Comparison of ENCODE assay signal across 8 cellular contexts in the genomic region with DNA sequence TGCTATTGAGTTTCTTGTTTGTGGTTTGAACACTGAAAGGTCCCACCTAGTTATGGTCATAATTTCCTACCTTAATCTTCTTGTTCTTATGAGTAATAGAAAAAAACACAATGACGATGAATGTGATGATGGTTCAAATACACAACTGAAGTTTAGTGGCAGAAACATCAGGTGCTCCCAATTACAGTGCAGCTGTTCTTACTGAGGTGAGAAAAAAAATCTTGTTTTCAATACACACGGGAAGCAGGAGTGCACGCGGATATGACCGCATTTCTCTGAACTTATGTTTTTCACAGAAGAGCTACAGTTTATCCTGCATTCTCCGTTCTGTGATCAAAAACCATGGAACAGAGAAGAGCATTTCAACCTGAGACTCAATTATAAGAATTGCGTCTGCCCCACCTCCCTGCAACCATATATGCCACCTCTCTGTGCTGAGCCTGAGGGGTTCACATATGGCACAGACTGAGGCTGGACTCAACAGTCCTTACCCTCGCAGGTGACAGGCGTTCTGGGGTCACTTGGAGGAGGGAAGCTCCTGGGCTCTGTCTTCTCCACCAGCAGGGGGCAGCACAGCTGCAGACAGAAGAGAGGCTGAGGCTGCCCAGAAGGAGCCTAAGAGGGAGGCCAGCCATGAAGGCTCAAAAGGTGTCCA.
DNase-seq lines count a peak whose midpoint lies in the region; ATAC-seq and TF ChIP-seq lines count a peak whose summit lies in the region.

No MANE protein-coding gene starts in this region.

- in situ Hi-C loops in IMR-90 (cut with MboI; ENCODE audit: low sequenced_read_pairs): no loop called here

- CTCF ChIA-PET in Calu3 (lab: Charles Lee): interaction anchor here (0.6 to 2.6 kb wide), 8 partner anchors 16 to 169 kb away, joined by 3 to 29 read pairs (median 4); no protein-coding TSS in a partner anchor
- CTCF ChIA-PET in IMR-90 (lab: Yijun Ruan, JAX): interaction anchor here (0.6 to 1.9 kb wide), 6 partner anchors 8 to 168 kb away, joined by 3 to 4 read pairs (median 3); no protein-coding TSS in a partner anchor

- H3K9me3 Mint-ChIP-seq in Calu3 (ENCODE audit: low read depth, unreplicated experiment): no peaks in the 10 kb centered on the region

- ATAC-seq in IMR-90 (ENCODE audit: low read depth) (peak; percentile 67), GM18511 (IDR thresholded peaks at IDR 0.05; ENCODE audit: unreplicated experiment) (no peak), GM19328 (IDR thresholded peaks at IDR 0.05; ENCODE audit: unreplicated experiment) (no peak)

- no peaks in the 10 kb centered on the region for H3K9me3 ChIP-seq in IMR-90 (ENCODE audit: control insufficient read depth, insufficient read depth, low read length)
- H3K9me3 ChIP-seq in ascending aorta: no peaks in the 10 kb centered on the region

- no peaks in the 10 kb centered on the region for H3K36me3 Mint-ChIP-seq in Calu3 (ENCODE audit: insufficient read depth, unreplicated experiment)

- no peak for TF ChIP-seq POLR2A in IMR-90 (IDR thresholded peaks at IDR 0.05; ENCODE audit: low read depth, low read length)

- H3K56ac ChIP-seq in IMR-90 (ENCODE audit: extremely low read depth, insufficient read depth, low read length): no peak overlapping the region

- H4K20me1 ChIP-seq in IMR-90 (ENCODE audit: insufficient read depth, low read length): no peaks in the 10 kb centered on the region

- no peak overlapping the region for H4K5ac ChIP-seq in IMR-90 (ENCODE audit: low read depth, low read length)

- peak; percentile 78 for DNase-seq in Calu3
- peak; percentile 28 for DNase-seq in IMR-90
- DNase-seq in T-helper 1 cell: peak; percentile 27 to 63 (median 51)
- no peak for DNase-seq in ascending aorta (ENCODE audit: low spot score in 2 of 2)
- peak; percentile 49 for DNase-seq in iris pigment epithelial cell (ENCODE audit: low read depth)
- DNase-seq in stimulated activated CD4-positive, alpha-beta T cell treated with anti-CD3 and anti-CD28 coated beads, Interleukin-2, amount 100 ng/mL, for 24 hours: peak; percentile 76 to 78

- peak; percentile 83 for TF ChIP-seq CTCF in Calu3 (IDR thresholded peaks at IDR 0.05; ENCODE audit: unreplicated experiment)
- peak; percentile 53 for TF ChIP-seq CTCF in IMR-90 (conservative IDR thresholded peaks at IDR 0.05; ENCODE audit: low read depth, low read length)
- TF ChIP-seq CTCF in ascending aorta (IDR thresholded peaks at IDR 0.05): peak; percentile 22 to 49 (median 35)

- no peak overlapping the region for H2AFZ ChIP-seq in IMR-90 (replicated peaks; ENCODE audit: low read length, poor library complexity)

- no peak overlapping the region for H3K4ac ChIP-seq in IMR-90 (ENCODE audit: low read depth, low read length)

- BruUV-seq in Calu3 (replicated peaks; lab: Mats Ljungman, UMichigan): no TSS peak
- no TSS peak for BruUV-seq in IMR-90 (replicated peaks; lab: Mats Ljungman, UMichigan)

- no peak overlapping the region for H3K14ac ChIP-seq in IMR-90 (replicated peaks; ENCODE audit: low read depth, low read length)

- intact Hi-C loops in Calu3 (cut with micrococcal nuclease; ENCODE audit: unreplicated experiment) (no loop called here), IMR-90 (cut with micrococcal nuclease) (loop anchor here (10.0 kb wide), 1 partner anchor 167 kb away; no protein-coding TSS in a partner anchor), ascending aorta (cut with DNase I) (no loop called here)

- no peak overlapping the region for H3K27ac ChIP-seq in IMR-90 (ENCODE audit: insufficient read depth, low read length)
- H3K27ac ChIP-seq in ascending aorta: no peak overlapping the region

- no peaks in the 10 kb centered on the region for H3K79me1 ChIP-seq in IMR-90 (ENCODE audit: low read depth in 1 of 2, low read length in 2 of 2)

- no peaks in the 10 kb centered on the region for H3K4me1 ChIP-seq in IMR-90 (ENCODE audit: control insufficient read depth, insufficient read depth, low read length)
- no peaks in the 10 kb centered on the region for H3K4me1 ChIP-seq in ascending aorta

- H3K36me3 ChIP-seq in IMR-90 (ENCODE audit: control insufficient read depth, insufficient read depth, low read length) (no peaks in the 10 kb centered on the region), ascending aorta (no peaks in the 10 kb centered on the region)

- no peak overlapping the region for H3K9ac ChIP-seq in IMR-90 (ENCODE audit: low read depth, low read length)

- H2BK20ac ChIP-seq in IMR-90 (ENCODE audit: low read depth, low read length): no peak overlapping the region

- H4K8ac ChIP-seq in IMR-90 (ENCODE audit: low read depth in 2 of 2, low read length in 2 of 2): no peak overlapping the region

- no peak overlapping the region for H3K27ac Mint-ChIP-seq in Calu3 (ENCODE audit: unreplicated experiment)

- no peak overlapping the region for H2BK5ac ChIP-seq in IMR-90 (ENCODE audit: low read depth, low read length, poor library complexity, severe bottlenecking)

- peaks cover 66% of the 10 kb centered on the region for H3K27me3 Mint-ChIP-seq in Calu3 (ENCODE audit: unreplicated experiment)

- dilution Hi-C loops in IMR-90 (cut with HindIII; ENCODE audit: low sequenced_read_pairs, unreplicated experiment): no loop called here

- no peak overlapping the region for H3K4me3 ChIP-seq in IMR-90 (ENCODE audit: insufficient read depth, low read depth, low read length)
- H3K4me3 ChIP-seq in ascending aorta: no peak overlapping the region

- H3K9me1 ChIP-seq in IMR-90 (ENCODE audit: insufficient read depth, low read length): no peaks in the 10 kb centered on the region

- H2AK5ac ChIP-seq in IMR-90 (ENCODE audit: low read depth, low read length): no peak overlapping the region

- no peak overlapping the region for H3K4me2 ChIP-seq in IMR-90 (ENCODE audit: low read depth, low read length)

- no peak overlapping the region for H2AK9ac ChIP-seq in IMR-90 (replicated peaks; ENCODE audit: low read depth, low read length, poor library complexity)

- no CpG with 5 or more reads among the region's 9 CpGs for WGBS in IMR-90 (ENCODE audit: extremely low coverage in 2 of 2, insufficient read length in 1 of 2), 2 experiments

- H3K18ac ChIP-seq in IMR-90 (ENCODE audit: low read depth, low read length): no peak overlapping the region

- H2BK15ac ChIP-seq in IMR-90 (ENCODE audit: low read depth, low read length): no peak overlapping the region

- H4K91ac ChIP-seq in IMR-90 (ENCODE audit: insufficient read depth, low read depth, low read length): no peak overlapping the region

- TF ChIP-seq RAD21 in IMR-90 (IDR thresholded peaks at IDR 0.05; ENCODE audit: low read length): peak; percentile 37

- H3K4me3 Mint-ChIP-seq in Calu3 (ENCODE audit: low read depth, unreplicated experiment): no peak overlapping the region

- H3K4me1 Mint-ChIP-seq in Calu3 (ENCODE audit: low read depth, unreplicated experiment): no peaks in the 10 kb centered on the region

- H2BK120ac ChIP-seq in IMR-90 (ENCODE audit: low read depth, low read length): no peak overlapping the region

- H3K27me3 ChIP-seq in IMR-90 (ENCODE audit: control insufficient read depth, insufficient read depth, low read length) (0 out of 2 replicates have a peak, but pooled peaks cover 2% of the 10 kb centered on the region), ascending aorta (peaks cover 4% of the 10 kb centered on the region)

- POLR2A ChIA-PET in IMR-90 (lab: Charles Lee; ENCODE audit: unreplicated experiment): no interaction called here

- no peak overlapping the region for H3K23ac ChIP-seq in IMR-90 (ENCODE audit: low read depth, low read length)

TF ChIP-seq in IMR-90, 13 proteins besides CTCF, POLR2A, EP300 and RAD21:
- TF ChIP-seq BHLHE40 (IDR thresholded peaks at IDR 0.05; ENCODE audit: low read depth, low read length): no peak
- no peak for TF ChIP-seq MXI1 (IDR thresholded peaks at IDR 0.05; ENCODE audit: borderline replicate concordance, low read depth, low read length)
- no peak for TF ChIP-seq CHD1 (IDR thresholded peaks at IDR 0.05; ENCODE audit: low read depth, low read length)
- peak; percentile 45 for TF ChIP-seq SMC3 (IDR thresholded peaks at IDR 0.05; ENCODE audit: low read depth, low read length)

Comparison
In these comparisons a context has a peak if more than half of its experiments do, and no peak if none do; other contexts are left out.
1. DNase-seq: peak in Calu3 (single experiment), IMR-90 (single experiment), T-helper 1 cell (5 of 5), iris pigment epithelial cell (single experiment) and stimulated activated CD4-positive, alpha-beta T cell treated with anti-CD3 and anti-CD28 coated beads, Interleukin-2, amount 100 ng/mL, for 24 hours (2 of 2); none in ascending aorta (0 of 2).
2. Peak in every context shown above with its lines, with median percentiles within 50 percentile points of each other: CTCF ChIP-seq.